In genomic region chr22:31829505-31829904, GRCh38 we compare ENCODE assay signal across 9 cellular contexts.
DNase-seq lines count a peak whose midpoint lies in the region; ATAC-seq and TF ChIP-seq lines count a peak whose summit lies in the region.
"Had no signal": no experiment of that assay in that cellular context is flagged by ENCODE, and none has a peak within 500 bp of the region (broad histone marks: within the 10 kb centered on the region; RNA-seq: fewer than 3 reads in every experiment).

No MANE protein-coding gene starts in this region.

- no peaks in the 10 kb centered on the region for H3K4me1 Mint-ChIP-seq in CD14-positive monocyte
- H3K4me1 Mint-ChIP-seq in stimulated activated naive CD8-positive, alpha-beta T cell treated with anti-CD3 and anti-CD28 coated beads, Interleukin-15, Interleukin-2, amounts not matched to agents 100 ng/mL and 50 ng/mL, for 24 hours (ENCODE audit: low read depth): peaks cover 30% of the 10 kb centered on the region

- H3K27ac Mint-ChIP-seq in CD14-positive monocyte: peak overlapping the region in 4 of 7 donors; percentile 26 to 74 (median 32)
- H3K27ac Mint-ChIP-seq in stimulated activated naive CD8-positive, alpha-beta T cell treated with anti-CD3 and anti-CD28 coated beads, Interleukin-15, Interleukin-2, amounts not matched to agents 100 ng/mL and 50 ng/mL, for 24 hours: peak overlapping the region; percentile 49

- no peaks in the 10 kb centered on the region for H3K9me3 Mint-ChIP-seq in CD14-positive monocyte
- no peaks in the 10 kb centered on the region for H3K9me3 Mint-ChIP-seq in stimulated activated naive CD8-positive, alpha-beta T cell treated with anti-CD3 and anti-CD28 coated beads, Interleukin-15, Interleukin-2, amounts not matched to agents 100 ng/mL and 50 ng/mL, for 24 hours

- peaks cover 0 to 2% (median 0%) of the 10 kb centered on the region in 3 donors for H3K27me3 Mint-ChIP-seq in CD14-positive monocyte (ENCODE audit: low read depth in 3 of 3)
- no peaks in the 10 kb centered on the region for H3K27me3 Mint-ChIP-seq in stimulated activated naive CD8-positive, alpha-beta T cell treated with anti-CD3 and anti-CD28 coated beads, Interleukin-15, Interleukin-2, amounts not matched to agents 100 ng/mL and 50 ng/mL, for 24 hours

- ATAC-seq in HG02973 (IDR thresholded peaks at IDR 0.05; ENCODE audit: unreplicated experiment): no peak

- no peak for TF ChIP-seq CTCF in CD14-positive monocyte (IDR thresholded peaks at IDR 0.05)
- no peak for TF ChIP-seq CTCF in kidney epithelial cell (IDR thresholded peaks at IDR 0.05; ENCODE audit: insufficient read depth, low read length, poor library complexity, severe bottlenecking)
- no peak for TF ChIP-seq CTCF in GM20000 (IDR thresholded peaks at IDR 0.05; ENCODE audit: extremely low read depth, missing control alignments)

- DNase-seq in CD14-positive monocyte (ENCODE audit: low spot score) (no peak), M059J (ENCODE audit: low read depth) (peak; percentile 96), activated T-cell treated with anti-CD3 and anti-CD28 coated beads for 48 hours (ENCODE audit: low read depth) (peak; percentile 41), kidney epithelial cell (ENCODE audit: low read depth) (peak; percentile 72), GM20000 (ENCODE audit: low spot score) (no peak), occipital lobe (lab: John Stamatoyannopoulos, UW) (no peak)
- DNase-seq: lower lobe of right lung had no signal

- intact Hi-C loops in CD14-positive monocyte (cut with micrococcal nuclease): no loop called here

- no peak overlapping the region for H3K4me3 ChIP-seq in kidney epithelial cell (ENCODE audit: low read depth, low read length)
- H3K4me3 ChIP-seq: lower lobe of right lung had no signal

- H3K36me3 Mint-ChIP-seq in CD14-positive monocyte: peaks cover 76 to 99% of the 10 kb centered on the region in 2 donors
- H3K36me3 Mint-ChIP-seq in stimulated activated naive CD8-positive, alpha-beta T cell treated with anti-CD3 and anti-CD28 coated beads, Interleukin-15, Interleukin-2, amounts not matched to agents 100 ng/mL and 50 ng/mL, for 24 hours (ENCODE audit: low read depth): peaks cover 74% of the 10 kb centered on the region

- no peaks in the 10 kb centered on the region for H3K36me3 ChIP-seq in kidney epithelial cell (ENCODE audit: control insufficient read depth, insufficient read depth, low read length)

- H3K27me3 ChIP-seq in kidney epithelial cell (ENCODE audit: control insufficient read depth, insufficient read depth, low read length): no peaks in the 10 kb centered on the region

- H3K4me3 Mint-ChIP-seq in CD14-positive monocyte: no peak overlapping the region
- H3K4me3 Mint-ChIP-seq in stimulated activated naive CD8-positive, alpha-beta T cell treated with anti-CD3 and anti-CD28 coated beads, Interleukin-15, Interleukin-2, amounts not matched to agents 100 ng/mL and 50 ng/mL, for 24 hours: peak overlapping the region; percentile 21

Comparison
In these comparisons a context has a peak if more than half of its experiments do, and no peak if none do; other contexts are left out.
1. DNase-seq: peak in M059J (single experiment), activated T-cell treated with anti-CD3 and anti-CD28 coated beads for 48 hours (single experiment) and kidney epithelial cell (single experiment); none in CD14-positive monocyte (single experiment), GM20000 (single experiment) and occipital lobe (single experiment).